Comparison of ENCODE assay signal across 16 cellular contexts in genomic region chr17:2239170-2239551, GRCh38.
DNase-seq lines count a peak whose midpoint lies in the region; ATAC-seq and TF ChIP-seq lines count a peak whose summit lies in the region.
"Had no signal": no experiment of that assay in that cellular context is flagged by ENCODE, and none has a peak within 500 bp of the region (broad histone marks: within the 10 kb centered on the region; RNA-seq: fewer than 3 reads in every experiment).

No MANE protein-coding gene starts in this region.

- ATAC-seq in T-helper 17 cell: no peak
- ATAC-seq in HG03175 (IDR thresholded peaks at IDR 0.05; ENCODE audit: unreplicated experiment): no peak

- no peak overlapping the region for H3K27ac Mint-ChIP-seq in T-helper 17 cell

- H4K20me1 ChIP-seq in KMS-11 (ENCODE audit: insufficient read depth): no peaks in the 10 kb centered on the region

- peaks cover 2% of the 10 kb centered on the region for H3K36me3 ChIP-seq in GM06990 (ENCODE audit: control insufficient read depth, insufficient read depth, low read length)
- no peaks in the 10 kb centered on the region for H3K36me3 ChIP-seq in KMS-11 (ENCODE audit: insufficient read depth)
- H3K36me3 ChIP-seq in skeletal muscle tissue (ENCODE audit: control insufficient read depth in 3 of 3, insufficient read depth in 3 of 3, low read length in 3 of 3): peaks cover 0 to 9% (median 8%) of the 10 kb centered on the region in 3 donors

- POLR2A ChIA-PET in HEK293T (lab: Yijun Ruan, JAX): no interaction called here

- H3K4me3 ChIP-seq in GM06990 (replicated peaks; ENCODE audit: low read depth, low read length): peak overlapping the region; percentile 12; the same call in 1 of the 2 replicates
- no peak overlapping the region for H3K4me3 ChIP-seq in KMS-11 (IDR thresholded peaks at IDR 0.05; ENCODE audit: insufficient read depth, low read depth, low read length)
- peak overlapping the region in 2 of 3 donors; percentile 22 to 54 for H3K4me3 ChIP-seq in skeletal muscle tissue (ENCODE audit: low read length in 3 of 3)

- H3K4me2 ChIP-seq in KMS-11: peak overlapping the region; percentile 84

- H2AFZ ChIP-seq in KMS-11 (ENCODE audit: low read depth): no peak overlapping the region

- peaks cover 5% of the 10 kb centered on the region for H3K4me1 Mint-ChIP-seq in T-helper 17 cell

- H3K4me1 ChIP-seq in KMS-11 (ENCODE audit: low read depth, poor library complexity, severe bottlenecking) (peaks cover 63% of the 10 kb centered on the region), skeletal muscle tissue (ENCODE audit: control insufficient read depth in 3 of 3, insufficient read depth in 3 of 3, low read length in 3 of 3) (peaks cover 43 to 55% (median 51%) of the 10 kb centered on the region in 3 donors)

- CTCF ChIA-PET in HEK293T (lab: Yijun Ruan, JAX): no interaction called here

- H3K27ac ChIP-seq in KMS-11 (peak overlapping the region; percentile 76), epithelial cell of prostate (peak overlapping the region; percentile 57), skeletal muscle tissue (ENCODE audit: low read depth, low read length) (peak overlapping the region; percentile 94)

- H3K9me3 ChIP-seq in skeletal muscle tissue (ENCODE audit: control insufficient read depth in 3 of 3, low read length in 3 of 3) (no peaks in the 10 kb centered on the region), T-helper 17 cell (ENCODE audit: control insufficient read depth, low read length, poor library complexity, severe bottlenecking) (no peaks in the 10 kb centered on the region)

- no peaks in the 10 kb centered on the region for H3K27me3 ChIP-seq in GM06990 (replicated peaks; ENCODE audit: control insufficient read depth, insufficient read depth, low read length)
- H3K27me3 ChIP-seq in KMS-11 (ENCODE audit: insufficient read depth, low read depth): no peaks in the 10 kb centered on the region
- H3K27me3 ChIP-seq in skeletal muscle tissue (ENCODE audit: control insufficient read depth in 3 of 3, insufficient read depth in 3 of 3, low read length in 3 of 3): no peaks in the 10 kb centered on the region

- H3K9ac ChIP-seq in KMS-11 (0 out of 2 replicates have a peak overlapping the region, but pooled peaks have one; percentile 44), skeletal muscle tissue (ENCODE audit: low read depth in 1 of 3, low read length in 3 of 3) (peak overlapping the region; percentile 22 to 84 (median 58))

- no peak for TF ChIP-seq CTCF in GM06990 (IDR thresholded peaks at IDR 0.05; ENCODE audit: insufficient read depth, low read length, poor library complexity, severe bottlenecking)
- no peak for TF ChIP-seq CTCF in KMS-11 (conservative IDR thresholded peaks at IDR 0.05; ENCODE audit: low read depth, low read length)

- no peak overlapping the region for H3K4me3 Mint-ChIP-seq in T-helper 17 cell
- H3K4me3 Mint-ChIP-seq: CD4-positive, CD25-positive, alpha-beta regulatory T cell had no signal

- H3K79me2 ChIP-seq in KMS-11 (ENCODE audit: insufficient read depth, low read depth): no peaks in the 10 kb centered on the region

- DNase-seq in GM06990 (ENCODE audit: extremely low read depth, insufficient read length): no peak
- DNase-seq in epithelial cell of prostate (ENCODE audit: low read depth, low spot score): no peak
- DNase-seq in T-helper 17 cell: no peak
- DNase-seq in HEK293T (ENCODE audit: extremely low spot score): no peak
- DNase-seq in stimulated activated CD4-positive, alpha-beta T cell treated with anti-CD3 and anti-CD28 coated beads, Interleukin-4, amount 100 ng/mL, for 24 hours: no peak
- DNase-seq: aorta; effector CD8-positive, alpha-beta T cell; NCI-H1436 treated with DMSO at 0.1 percent for 48 hours; NCI-H526; SIG-M5; stimulated activated CD4-positive, alpha-beta T cell treated with anti-CD3 and anti-CD28 coated beads, Interleukin-2, amount 100 ng/mL, for 24 hours; stimulated activated naive CD4-positive, alpha-beta T cell treated with Interleukin-2 at 50 U/mL for 16 hours had no signal

- no peaks in the 10 kb centered on the region for H3K27me3 Mint-ChIP-seq in T-helper 17 cell
- H3K27me3 Mint-ChIP-seq: CD4-positive, CD25-positive, alpha-beta regulatory T cell had no signal

- peaks cover 5% of the 10 kb centered on the region for H3K36me3 Mint-ChIP-seq in T-helper 17 cell (ENCODE audit: low read depth)

TF ChIP-seq in HEK293T, 16 proteins besides CTCF, POLR2A, EP300 and RAD21:
- TF ChIP-seq TARDBP (IDR thresholded peaks at IDR 0.05): no peak
- TF ChIP-seq HDGF (IDR thresholded peaks at IDR 0.05; ENCODE audit: borderline replicate concordance): no peak
